ENCODE assay signal across 13 cellular contexts in genomic region chr7:157694389-157694665, GRCh38.
"Had no signal": no experiment of that assay in that cellular context is flagged by ENCODE, and none has a peak within 500 bp of the region (broad histone marks: within the 10 kb centered on the region; RNA-seq: fewer than 3 reads in every experiment).

No MANE protein-coding gene starts in this region.

- H3K36me3 Mint-ChIP-seq: memory B cell had no signal

- H3K4me1 Mint-ChIP-seq: memory B cell had no signal

- H3K36me3 ChIP-seq: heart left ventricle, left ventricle myocardium inferior had no signal

- H3K4me3 Mint-ChIP-seq: activated T-cell treated with anti-CD3 and anti-CD28 coated beads, Interleukin-2, amount 50 U/mL, for 4 hours; memory B cell; stimulated activated naive CD8-positive, alpha-beta T cell treated with anti-CD3 and anti-CD28 coated beads, Interleukin-15, Interleukin-2, amounts not matched to agents 100 ng/mL and 50 ng/mL, for 24 hours had no signal

- H3K27ac Mint-ChIP-seq: memory B cell; stimulated activated naive CD8-positive, alpha-beta T cell treated with anti-CD3 and anti-CD28 coated beads, Interleukin-15, Interleukin-2, amounts not matched to agents 100 ng/mL and 50 ng/mL, for 24 hours had no signal

- DNase-seq: activated CD4-positive, CD25-positive, alpha-beta regulatory T cell; activated gamma-delta T cell treated with Interleukin-2 at 50 U/mL for 16 hours; activated T-cell treated with anti-CD3 and anti-CD28 coated beads, Interleukin-2, amount 50 U/mL, for 4 hours; cortex of kidney; effector CD8-positive, alpha-beta T cell; foreskin melanocyte; heart left ventricle; left ventricle myocardium inferior; occipital lobe; stimulated activated CD4-positive, alpha-beta T cell treated with anti-CD3 and anti-CD28 coated beads, Interleukin-4, amount 100 ng/mL, for 24 hours had no signal

- H3K9me3 ChIP-seq: heart left ventricle, left ventricle myocardium inferior, testis had no signal

- ATAC-seq: activated T-cell treated with anti-CD3 and anti-CD28 coated beads, Interleukin-2, amount 50 U/mL, for 4 hours; heart left ventricle had no signal

- H3K27ac ChIP-seq: heart left ventricle, left ventricle myocardium inferior, testis had no signal

- H3K27me3 ChIP-seq: testis had no signal

- H3K9me3 Mint-ChIP-seq: activated T-cell treated with anti-CD3 and anti-CD28 coated beads, Interleukin-2, amount 50 U/mL, for 4 hours; memory B cell; stimulated activated naive CD8-positive, alpha-beta T cell treated with anti-CD3 and anti-CD28 coated beads, Interleukin-15, Interleukin-2, amounts not matched to agents 100 ng/mL and 50 ng/mL, for 24 hours had no signal
